ENCODE assay signal across 8 cellular contexts in the genomic region with DNA sequence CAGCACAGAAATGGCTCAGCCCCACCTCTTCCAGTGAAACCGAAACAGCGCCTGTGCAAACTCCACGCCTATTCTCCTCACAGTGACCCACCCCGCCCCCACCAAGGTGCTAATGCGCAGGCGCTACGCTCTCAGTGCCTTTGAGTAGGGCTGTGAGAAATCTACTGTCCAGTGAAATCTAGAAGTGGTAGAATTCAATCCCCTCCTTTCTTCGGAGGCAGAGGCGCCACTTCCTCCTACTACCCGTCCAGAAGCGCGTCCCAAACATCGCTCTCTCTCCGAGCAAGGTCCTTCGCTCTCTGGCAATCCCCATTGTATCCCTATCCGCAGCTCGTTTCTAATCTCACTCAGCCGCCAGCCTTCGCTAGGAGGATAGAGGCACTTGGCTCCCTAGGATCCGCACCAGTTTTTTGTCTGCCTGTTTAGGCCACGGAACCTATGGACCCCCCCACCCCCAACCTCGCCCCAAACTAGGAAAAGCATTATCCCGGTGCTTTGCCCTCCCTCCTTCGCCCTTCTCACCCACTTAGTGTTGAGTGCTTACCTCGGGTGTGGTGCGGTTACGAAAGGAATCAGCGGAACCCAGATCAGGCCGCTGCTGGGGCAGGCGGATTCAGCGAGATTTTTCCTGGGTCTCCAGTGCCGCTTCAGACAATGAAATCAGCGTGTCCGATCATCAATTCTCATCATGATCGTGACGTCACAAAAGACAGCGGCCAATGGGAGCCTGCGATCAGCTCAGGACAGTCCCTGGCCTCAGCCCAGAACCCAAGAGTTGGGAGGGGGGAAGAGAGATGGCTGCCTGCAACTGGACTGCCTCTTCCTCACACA. TPM values are rescaled to one million over a fixed set of nuclear protein-coding genes. Genes with fewer than 3 reads are reported as not detected.
DNase-seq lines count a peak whose midpoint lies in the region; ATAC-seq, FAIRE-seq and TF ChIP-seq lines count a peak whose summit lies in the region.

Gene HDX, minus strand, starts transcription at position 656 of the 831 bp plus-strand sequence. CDS start 27,056 bp downstream, outside the sequence.

- TF ChIP-seq POLR2A in HepG2 (IDR thresholded peaks at IDR 0.05; ENCODE audit: insufficient read depth in 1 of 2, low read depth in 2 of 2, low read length in 2 of 2), result no peak

- in situ Hi-C loops in HepG2 (cut with HindIII; ENCODE audit: extremely low pct_ligation_motif_present, low pct_unique_long_range_greater_than_20kb), result no loop called here

- POLR2A ChIA-PET in HepG2 (lab: Yijun Ruan, JAX), result no interaction called here

- peak within 1 kb of the TSS; percentile 78 for H3K4me2 ChIP-seq in HepG2 (ENCODE audit: low read depth, low read length)

- H3K9ac ChIP-seq in HepG2 (ENCODE audit: insufficient read depth, low read depth, low read length), result no peak within 1 kb of the TSS

- intact Hi-C loops in HepG2 (cut with micrococcal nuclease; ENCODE audit: unreplicated experiment), result no loop called here

- no peaks in the 10 kb centered on the region for H3K79me2 ChIP-seq in HepG2 (ENCODE audit: insufficient read depth, low read length)

- ATAC-seq in GM18508 (IDR thresholded peaks at IDR 0.05; ENCODE audit: insufficient read depth, unreplicated experiment) (peak; percentile 80), HG03025 (IDR thresholded peaks at IDR 0.05; ENCODE audit: low FRiP score, unreplicated experiment) (peak; percentile 58), HepG2 (peak; percentile 95)

- no peaks in the 10 kb centered on the region for H3K27me3 ChIP-seq in HepG2 (ENCODE audit: control insufficient read depth in 1 of 2, insufficient read depth in 2 of 2, low read length in 2 of 2)

- H3K4me3 ChIP-seq in HepG2 (replicated peaks in 1 of 3; ENCODE audit: insufficient read depth in 1 of 3, low read depth in 2 of 3, low read length in 3 of 3), result peak within 1 kb of the TSS; percentile 40 to 68 (median 52)

- no peak for TF ChIP-seq RAD21 in HepG2 (CRISPR knock-in tag; IDR thresholded peaks at IDR 0.05)

- TF ChIP-seq CTCF in HepG2 (CRISPR knock-in tag; IDR thresholded peaks at IDR 0.05), result no peak

- H3K27ac ChIP-seq in HepG2 (ENCODE audit: extremely low read length, insufficient read depth, low read length), result no peak within 1 kb of the TSS

- FAIRE-seq in HepG2 (lab: Jason Lieb, UNC), result no peak

- H3K4me1 ChIP-seq in HepG2 (ENCODE audit: insufficient read depth, low read length), result no peaks in the 10 kb centered on the region

- H4K20me1 ChIP-seq in HepG2 (ENCODE audit: insufficient read depth, low read length), result no peaks in the 10 kb centered on the region

- BruUV-seq in HepG2 (replicated peaks; lab: Mats Ljungman, UMichigan), result no TSS peak

- 0% methylated on average over 7 of the region's 38 CpGs for WGBS in HepG2 (ENCODE audit: low lambda C conversion rate)

- peak; percentile 86 for DNase-seq in NCI-H345 (lab: John Stamatoyannopoulos, UW)
- DNase-seq in activated CD4-positive, alpha-beta T cell treated with anti-CD3 and anti-CD28 coated beads, Interleukin-2, amount 50 U/mL, for 48 hours, result peak; percentile 73 to 76
- peak; percentile 77 to 83 for DNase-seq in dermis microvascular lymphatic vessel endothelial cell (ENCODE audit: low read depth in 2 of 2)
- DNase-seq in HepG2 (ENCODE audit: low spot score), result peak; percentile 16
- DNase-seq in stimulated activated CD4-positive, alpha-beta T cell treated with anti-CD3 and anti-CD28 coated beads, Interleukin-2, amount 100 ng/mL, for 24 hours, result peak; percentile 67 to 72
- DNase-seq in D341Med (ENCODE audit: low spot score), result no peak

- CTCF ChIA-PET in HepG2 (lab: Yijun Ruan, JAX; ENCODE audit: low intra/inter-chr PET ratio, low total read pairs), result no interaction called here

- peak within 1 kb of the TSS; percentile 2 for H2AFZ ChIP-seq in HepG2 (ENCODE audit: low read length)

- H3K9me3 ChIP-seq in HepG2 (ENCODE audit: low read length), result no peaks in the 10 kb centered on the region

- H3K36me3 ChIP-seq in HepG2 (replicated peaks in 1 of 2; ENCODE audit: control insufficient read depth in 1 of 2, insufficient read depth in 2 of 2, low read length in 2 of 2), result no peaks in the 10 kb centered on the region

- TF ChIP-seq EP300 in HepG2 (IDR thresholded peaks at IDR 0.05; ENCODE audit: low read depth in 2 of 2, low read length in 2 of 2) (no peak), HepG2 (CRISPR knock-in tag; IDR thresholded peaks at IDR 0.05; ENCODE audit: borderline replicate concordance) (no peak)

TF ChIP-seq in HepG2, 621 proteins besides CTCF, POLR2A, EP300 and RAD21:
- TF ChIP-seq AGO1 (IDR thresholded peaks at IDR 0.05; ENCODE audit: low read depth, low read length, poor library complexity, severe bottlenecking) (no peak), ZNF674 (CRISPR knock-in tag; IDR thresholded peaks at IDR 0.05; ENCODE audit: low read depth) (no peak), MYC (CRISPR knock-in tag; IDR thresholded peaks at IDR 0.05; ENCODE audit: borderline replicate concordance) (no peak), CREB1 (IDR thresholded peaks at IDR 0.05) (peak; percentile 95), CREB1 (CRISPR knock-in tag; IDR thresholded peaks at IDR 0.05) (no peak), HES4 (CRISPR knock-in tag; IDR thresholded peaks at IDR 0.05; ENCODE audit: borderline replicate concordance) (no peak)
- TF ChIP-seq, protein P1, sequence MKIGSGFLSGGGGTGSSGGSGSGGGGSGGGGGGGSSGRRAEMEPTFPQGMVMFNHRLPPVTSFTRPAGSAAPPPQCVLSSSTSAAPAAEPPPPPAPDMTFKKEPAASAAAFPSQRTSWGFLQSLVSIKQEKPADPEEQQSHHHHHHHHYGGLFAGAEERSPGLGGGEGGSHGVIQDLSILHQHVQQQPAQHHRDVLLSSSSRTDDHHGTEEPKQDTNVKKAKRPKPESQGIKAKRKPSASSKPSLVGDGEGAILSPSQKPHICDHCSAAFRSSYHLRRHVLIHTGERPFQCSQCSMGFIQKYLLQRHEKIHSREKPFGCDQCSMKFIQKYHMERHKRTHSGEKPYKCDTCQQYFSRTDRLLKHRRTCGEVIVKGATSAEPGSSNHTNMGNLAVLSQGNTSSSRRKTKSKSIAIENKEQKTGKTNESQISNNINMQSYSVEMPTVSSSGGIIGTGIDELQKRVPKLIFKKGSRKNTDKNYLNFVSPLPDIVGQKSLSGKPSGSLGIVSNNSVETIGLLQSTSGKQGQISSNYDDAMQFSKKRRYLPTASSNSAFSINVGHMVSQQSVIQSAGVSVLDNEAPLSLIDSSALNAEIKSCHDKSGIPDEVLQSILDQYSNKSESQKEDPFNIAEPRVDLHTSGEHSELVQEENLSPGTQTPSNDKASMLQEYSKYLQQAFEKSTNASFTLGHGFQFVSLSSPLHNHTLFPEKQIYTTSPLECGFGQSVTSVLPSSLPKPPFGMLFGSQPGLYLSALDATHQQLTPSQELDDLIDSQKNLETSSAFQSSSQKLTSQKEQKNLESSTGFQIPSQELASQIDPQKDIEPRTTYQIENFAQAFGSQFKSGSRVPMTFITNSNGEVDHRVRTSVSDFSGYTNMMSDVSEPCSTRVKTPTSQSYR (CRISPR knock-in tag; IDR thresholded peaks at IDR 0.05; ENCODE audit: borderline replicate concordance), result peak; percentile 64; the same call in 1 of the 2 replicates
- TF ChIP-seq, protein P2, sequence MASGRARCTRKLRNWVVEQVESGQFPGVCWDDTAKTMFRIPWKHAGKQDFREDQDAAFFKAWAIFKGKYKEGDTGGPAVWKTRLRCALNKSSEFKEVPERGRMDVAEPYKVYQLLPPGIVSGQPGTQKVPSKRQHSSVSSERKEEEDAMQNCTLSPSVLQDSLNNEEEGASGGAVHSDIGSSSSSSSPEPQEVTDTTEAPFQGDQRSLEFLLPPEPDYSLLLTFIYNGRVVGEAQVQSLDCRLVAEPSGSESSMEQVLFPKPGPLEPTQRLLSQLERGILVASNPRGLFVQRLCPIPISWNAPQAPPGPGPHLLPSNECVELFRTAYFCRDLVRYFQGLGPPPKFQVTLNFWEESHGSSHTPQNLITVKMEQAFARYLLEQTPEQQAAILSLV (CRISPR knock-in tag; IDR thresholded peaks at IDR 0.05; ENCODE audit: borderline replicate concordance), result no peak

RNA-seq across cellular contexts. Expression of gene HDX, which starts in this region (rescaled TPM):
- total RNA-seq in dermis microvascular lymphatic vessel endothelial cell (4.1 and 6.1 TPM in 2 replicates), HepG2 (2016; rRNA removed; fragmentation: Illumina TruSeq; extraction: Trizol) (0.20 TPM in 1 of 2 replicates, not detected in the other)
- total RNA-seq in HepG2 (2016; cell fraction: cytosol; rRNA removed; fragmentation: Illumina TruSeq; extraction: Trizol; ENCODE audit: low read depth), result not detected in 2 replicates
- total RNA-seq in HepG2 (2016; cell fraction: insoluble cytoplasmic fraction; rRNA removed; fragmentation: Illumina TruSeq; extraction: Trizol), result 0.06 and 0.09 TPM in 2 replicates
- total RNA-seq in HepG2 (2016; cell fraction: membrane; rRNA removed; fragmentation: Illumina TruSeq; extraction: Trizol), result 0.06 TPM in 1 of 2 replicates, not detected in the other
- total RNA-seq in HepG2 (2016; cell fraction: nucleus; rRNA removed; fragmentation: Illumina TruSeq; extraction: Trizol), result 0.13 TPM in 1 of 2 replicates, not detected in the other
- polyA plus RNA-seq in HepG2 (2011; rRNA removed), result 0.08 TPM in 1 of 2 replicates, not detected in the other
- polyA plus RNA-seq in HepG2 (2011; cell fraction: cytosol; rRNA removed), result 0.06 TPM in 1 of 2 replicates, not detected in the other
- 0.05 TPM in 1 of 2 replicates, not detected in the other for polyA plus RNA-seq in HepG2 (2011; cell fraction: nucleus; rRNA removed)
- polyA plus RNA-seq in HepG2 (2012), result not detected in 2 replicates
- not detected in 2 replicates for polyA plus RNA-seq in HepG2 (2016; cell fraction: cytosol; fragmentation: Illumina TruSeq; extraction: Trizol; ENCODE audit: low read depth)
- 0.08 and 0.12 TPM in 2 replicates for polyA plus RNA-seq in HepG2 (2016; cell fraction: insoluble cytoplasmic fraction; fragmentation: Illumina TruSeq; extraction: Trizol; ENCODE audit: low read depth)
- polyA plus RNA-seq in HepG2 (2016; cell fraction: membrane; fragmentation: Illumina TruSeq; extraction: Trizol; ENCODE audit: low read depth), result not detected in 2 replicates
- polyA plus RNA-seq in HepG2 (2016; cell fraction: nucleus; fragmentation: Illumina TruSeq; extraction: Trizol; ENCODE audit: insufficient read depth, low read depth), result not detected in 2 replicates
- polyA minus RNA-seq in HepG2 (2011; rRNA and poly(A)+ RNA removed; ENCODE audit: low replicate concordance), result not detected in 2 replicates
- not detected in 2 replicates for polyA minus RNA-seq in HepG2 (2011; cell fraction: cytosol; rRNA and poly(A)+ RNA removed)
- polyA minus RNA-seq in HepG2 (2011; cell fraction: nucleus; rRNA and poly(A)+ RNA removed), result 0.13 and 0.37 TPM in 2 replicates

Comparison
In these comparisons a context has a peak if more than half of its experiments do, and no peak if none do; other contexts are left out.
1. Peak in DNase-seq, ATAC-seq, H3K4me3 ChIP-seq and H3K4me2 ChIP-seq in HepG2; RNA of the gene not detected or under 1 TPM.